ENCODE assay signal across 27 cellular contexts in the genomic region with DNA sequence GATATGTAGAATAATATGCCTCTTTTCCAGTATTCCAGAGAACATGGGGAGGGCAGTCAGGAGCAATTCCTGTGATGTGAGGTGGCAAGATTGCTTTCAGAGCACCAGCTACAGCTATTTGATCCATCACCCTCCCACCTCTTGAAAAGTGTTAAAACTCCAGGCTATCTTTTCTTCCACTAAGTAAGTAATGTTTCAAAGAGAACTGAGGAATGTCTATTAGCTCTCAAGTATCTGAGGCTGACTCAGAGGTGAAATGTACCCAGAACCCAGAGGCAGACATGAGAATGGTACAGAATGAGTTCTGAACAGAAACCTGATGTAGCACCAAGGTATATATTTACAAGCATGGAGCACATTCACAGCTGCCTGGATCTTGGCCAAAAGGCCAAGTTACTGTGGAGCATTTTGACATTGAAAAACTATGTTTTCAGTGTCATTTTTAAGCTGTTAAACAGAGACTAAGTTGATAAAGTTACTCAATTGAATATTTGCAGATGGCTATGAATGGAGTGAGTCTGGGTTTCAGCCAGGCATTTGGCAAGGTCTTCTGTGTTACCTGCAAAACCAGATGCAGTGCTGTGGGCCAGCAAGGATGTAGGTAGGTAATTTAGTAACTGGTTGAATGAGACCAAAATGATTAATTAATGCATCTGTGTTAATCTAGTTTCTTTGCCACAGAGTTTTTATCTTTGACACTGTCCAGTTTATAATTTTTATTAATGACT.
A peak's percentile ranks its signal among the peaks of the same experiment; 100 is the strongest.
DNase-seq lines count a peak whose midpoint lies in the region; ATAC-seq and TF ChIP-seq lines count a peak whose summit lies in the region.
"Had no signal": no experiment of that assay in that cellular context is flagged by ENCODE, and none has a peak within 500 bp of the region (broad histone marks: within the 10 kb centered on the region; RNA-seq: fewer than 3 reads in every experiment).

No MANE protein-coding gene starts in this region.

- H3K4me3 Mint-ChIP-seq in nephron progenitor cell (no peak overlapping the region), T-cell (no peak overlapping the region)
- H3K4me3 Mint-ChIP-seq: activated T-cell treated with anti-CD3 and anti-CD28 coated beads, Interleukin-2, amount 50 U/mL, for 24 hours; endodermal cell; H9; stimulated activated naive CD8-positive, alpha-beta T cell treated with anti-CD3 and anti-CD28 coated beads, Interleukin-15, Interleukin-2, amounts not matched to agents 100 ng/mL and 50 ng/mL, for 24 hours had no signal

- H3K9me3 ChIP-seq in GM23248 (ENCODE audit: low read depth) (no peaks in the 10 kb centered on the region), PC-3 (ENCODE audit: low read length) (no peaks in the 10 kb centered on the region), hepatocyte (ENCODE audit: low read depth) (no peaks in the 10 kb centered on the region), heart left ventricle (no peaks in the 10 kb centered on the region)
- H3K9me3 ChIP-seq: body of pancreas, colonic mucosa, left ventricle myocardium inferior, neutrophil, spleen, transverse colon had no signal

- no peaks in the 10 kb centered on the region for H3K9me2 ChIP-seq in GM23248 (ENCODE audit: insufficient read depth)
- no peaks in the 10 kb centered on the region for H3K9me2 ChIP-seq in PC-3 (replicated peaks; ENCODE audit: low read length)
- no peaks in the 10 kb centered on the region for H3K9me2 ChIP-seq in hepatocyte (replicated peaks; ENCODE audit: insufficient read depth)

- CTCF ChIA-PET in PC-3 (lab: Charles Lee) = no interaction called here
- CTCF ChIA-PET in T-cell (lab: Charles Lee) = interaction anchor here in 1 of 2 donors (1.0 kb wide), 1 partner anchor 24 kb away, joined by 3 read pairs; no protein-coding TSS in a partner anchor

- H3K27ac ChIP-seq in GM23248 (no peak overlapping the region), PC-3 (ENCODE audit: low read length) (no peak overlapping the region), hepatocyte (no peak overlapping the region), heart left ventricle (no peak overlapping the region)
- H3K27ac ChIP-seq: body of pancreas, colonic mucosa, left ventricle myocardium inferior, neutrophil, spleen, transverse colon had no signal

- H3K9ac ChIP-seq in GM23248 (no peak overlapping the region), PC-3 (ENCODE audit: low read length) (no peak overlapping the region)

- H3K9me3 Mint-ChIP-seq in nephron progenitor cell (no peaks in the 10 kb centered on the region), T-cell (no peaks in the 10 kb centered on the region)
- H3K9me3 Mint-ChIP-seq: activated T-cell treated with anti-CD3 and anti-CD28 coated beads, Interleukin-2, amount 50 U/mL, for 24 hours; CD4-positive, alpha-beta memory T cell; endodermal cell; H9; stimulated activated naive CD8-positive, alpha-beta T cell treated with anti-CD3 and anti-CD28 coated beads, Interleukin-15, Interleukin-2, amounts not matched to agents 100 ng/mL and 50 ng/mL, for 24 hours had no signal

- H3K79me2 ChIP-seq in GM23248 (ENCODE audit: insufficient read depth) (no peaks in the 10 kb centered on the region), PC-3 (ENCODE audit: low read length) (no peaks in the 10 kb centered on the region), hepatocyte (no peaks in the 10 kb centered on the region)

- no peak for TF ChIP-seq CTCF in PC-3 (conservative IDR thresholded peaks at IDR 0.05; ENCODE audit: low read depth, low read length)
- TF ChIP-seq CTCF in hepatocyte (IDR thresholded peaks at IDR 0.05; ENCODE audit: poor library complexity) = no peak
- TF ChIP-seq CTCF in nephron progenitor cell (IDR thresholded peaks at IDR 0.05) = no peak
- no peak for TF ChIP-seq CTCF in heart left ventricle (IDR thresholded peaks at IDR 0.05)

- in situ Hi-C loops in GM23248 (cut with MboI) = no loop called here

- BruUV-seq in PC-3 (replicated peaks; lab: Mats Ljungman, UMichigan) = no TSS peak

- H3K4me3 ChIP-seq in GM23248 (no peak overlapping the region), PC-3 (ENCODE audit: low read length) (no peak overlapping the region), hepatocyte (no peak overlapping the region), heart left ventricle (no peak overlapping the region)
- H3K4me3 ChIP-seq: body of pancreas, colonic mucosa, left ventricle myocardium inferior, spleen, transverse colon had no signal

- H3K27ac Mint-ChIP-seq in nephron progenitor cell = peak overlapping the region; percentile 24
- peak overlapping the region in 1 of 2 donors; percentile 16 for H3K27ac Mint-ChIP-seq in T-cell
- H3K27ac Mint-ChIP-seq: activated T-cell treated with anti-CD3 and anti-CD28 coated beads, Interleukin-2, amount 50 U/mL, for 24 hours; endodermal cell; H9; stimulated activated naive CD8-positive, alpha-beta T cell treated with anti-CD3 and anti-CD28 coated beads, Interleukin-15, Interleukin-2, amounts not matched to agents 100 ng/mL and 50 ng/mL, for 24 hours had no signal

- H3K4me1 Mint-ChIP-seq in nephron progenitor cell = peaks cover 10% of the 10 kb centered on the region
- peaks cover 0 to 39% (median 0%) of the 10 kb centered on the region in 3 donors for H3K4me1 Mint-ChIP-seq in T-cell
- H3K4me1 Mint-ChIP-seq: H9 had no signal

- intact Hi-C loops in PC-3 (cut with micrococcal nuclease) = no loop called here
- intact Hi-C loops in heart left ventricle (cut with DNase I) = no loop called here

- H3K36me3 ChIP-seq in GM23248 (ENCODE audit: low read depth) (no peaks in the 10 kb centered on the region), PC-3 (ENCODE audit: low read depth, low read length) (no peaks in the 10 kb centered on the region), hepatocyte (replicated peaks; ENCODE audit: insufficient read depth, low read depth) (no peaks in the 10 kb centered on the region), heart left ventricle (no peaks in the 10 kb centered on the region)
- H3K36me3 ChIP-seq: colonic mucosa, left ventricle myocardium inferior, neutrophil, spleen, transverse colon had no signal

- POLR2A ChIA-PET in PC-3 (lab: Charles Lee; ENCODE audit: unreplicated experiment) = no interaction called here
- POLR2A ChIA-PET in T-cell (lab: Charles Lee) = interaction anchor here (0.6 to 0.7 kb wide), 2 partner anchors 240 to 1026 kb away, joined by 3 read pairs; no protein-coding TSS in a partner anchor

- 0 out of 2 replicates have a peak, but pooled peaks have one; percentile 13 for ATAC-seq in PC-3
- ATAC-seq in heart left ventricle = no peak
- ATAC-seq in HG03432 (IDR thresholded peaks at IDR 0.05; ENCODE audit: unreplicated experiment) = no peak
- ATAC-seq in T-cell (replicated peaks in 1 of 4) = no peak
- ATAC-seq: body of pancreas, Panc1 had no signal

- DNase-seq in GM23248 (peak; percentile 20), PC-3 (no peak), hepatocyte (ENCODE audit: low spot score) (peak; percentile 26), nephron progenitor cell (no peak), heart left ventricle (no peak), NOMO-1 (lab: John Stamatoyannopoulos, UW; ENCODE audit: unreplicated experiment in 2 of 2) (no peak), T-cell (no peak)
- DNase-seq: activated CD4-positive, CD25-positive, alpha-beta regulatory T cell treated with anti-CD3 and anti-CD28 coated beads, Interleukin-2, amount 50 U/mL, for 72 hours; activated naive CD4-positive, alpha-beta T cell treated with anti-CD3 and anti-CD28 coated beads, Interleukin-2, amount 50 U/mL, for 16 hours; activated T-cell treated with anti-CD3 and anti-CD28 coated beads, Interleukin-2, amount 50 U/mL, for 24 hours; CD4-positive, alpha-beta memory T cell; colonic mucosa; endodermal cell; H9; Kasumi-1; left ventricle myocardium inferior; NCI-H1417 treated with DMSO at 0.1 percent for 48 hours; NCI-H345; spleen; stimulated activated CD4-positive, alpha-beta T cell treated with anti-CD3 and anti-CD28 coated beads, Interleukin-4, amount 100 ng/mL, for 24 hours; T-helper 9 cell; transverse colon had no signal

- TF ChIP-seq POLR2A in heart left ventricle (IDR thresholded peaks at IDR 0.05) = no peak

- H3K27me3 ChIP-seq in GM23248 (replicated peaks; ENCODE audit: insufficient read depth) (0 out of 2 replicates have a peak, but pooled peaks cover 4% of the 10 kb centered on the region), PC-3 (ENCODE audit: low read length) (no peaks in the 10 kb centered on the region), hepatocyte (no peaks in the 10 kb centered on the region), heart left ventricle (no peaks in the 10 kb centered on the region)
- H3K27me3 ChIP-seq: body of pancreas, colonic mucosa, neutrophil, spleen, transverse colon had no signal

- H3K36me3 Mint-ChIP-seq in nephron progenitor cell (ENCODE audit: low read depth) (no peaks in the 10 kb centered on the region), T-cell (no peaks in the 10 kb centered on the region)
- H3K36me3 Mint-ChIP-seq: CD4-positive, alpha-beta memory T cell had no signal

- H2AFZ ChIP-seq in GM23248 (no peak overlapping the region), PC-3 (ENCODE audit: low read length) (no peak overlapping the region), hepatocyte (no peak overlapping the region)

- H3K4me2 ChIP-seq in GM23248 (ENCODE audit: unreplicated experiment) (no peak overlapping the region), PC-3 (ENCODE audit: low read length) (no peak overlapping the region), hepatocyte (no peak overlapping the region)

- H4K20me1 ChIP-seq in GM23248 (ENCODE audit: insufficient read depth) (no peaks in the 10 kb centered on the region), PC-3 (ENCODE audit: low read length) (no peaks in the 10 kb centered on the region), hepatocyte (ENCODE audit: insufficient read depth, poor library complexity, severe bottlenecking) (no peaks in the 10 kb centered on the region)

- peaks cover 13% of the 10 kb centered on the region; the same call in 1 of the 2 replicates for H3F3A ChIP-seq in GM23248 (ENCODE audit: insufficient read depth)
- H3F3A ChIP-seq in PC-3 (ENCODE audit: low read length, unreplicated experiment) = no peaks in the 10 kb centered on the region

- H3K27me3 Mint-ChIP-seq in nephron progenitor cell (ENCODE audit: low read depth, poor library complexity) (no peaks in the 10 kb centered on the region), T-cell (no peaks in the 10 kb centered on the region)
- H3K27me3 Mint-ChIP-seq: activated T-cell treated with anti-CD3 and anti-CD28 coated beads, Interleukin-2, amount 50 U/mL, for 24 hours; CD4-positive, alpha-beta memory T cell; stimulated activated naive CD8-positive, alpha-beta T cell treated with anti-CD3 and anti-CD28 coated beads, Interleukin-15, Interleukin-2, amounts not matched to agents 100 ng/mL and 50 ng/mL, for 24 hours had no signal

- H3K4me1 ChIP-seq in GM23248 (ENCODE audit: insufficient read depth) (peaks cover 13% of the 10 kb centered on the region; the same call in 1 of the 2 replicates), PC-3 (ENCODE audit: insufficient read depth, low read length) (0 out of 2 replicates have a peak, but pooled peaks cover 12% of the 10 kb centered on the region), hepatocyte (ENCODE audit: insufficient read depth) (peaks cover 11% of the 10 kb centered on the region), heart left ventricle (peaks cover 0 to 13% (median 0%) of the 10 kb centered on the region in 12 donors)
- H3K4me1 ChIP-seq: colonic mucosa, left ventricle myocardium inferior had no signal

Comparison
In these comparisons a context has a peak if more than half of its experiments do, and no peak if none do; other contexts are left out.
1. DNase-seq: peak in GM23248 (single experiment) and hepatocyte (single experiment); none in PC-3 (single experiment), nephron progenitor cell (single experiment), heart left ventricle (0 of 5), NOMO-1 (0 of 2) and T-cell (0 of 34).